ENCODE assay signal across 9 cellular contexts in the genomic region with DNA sequence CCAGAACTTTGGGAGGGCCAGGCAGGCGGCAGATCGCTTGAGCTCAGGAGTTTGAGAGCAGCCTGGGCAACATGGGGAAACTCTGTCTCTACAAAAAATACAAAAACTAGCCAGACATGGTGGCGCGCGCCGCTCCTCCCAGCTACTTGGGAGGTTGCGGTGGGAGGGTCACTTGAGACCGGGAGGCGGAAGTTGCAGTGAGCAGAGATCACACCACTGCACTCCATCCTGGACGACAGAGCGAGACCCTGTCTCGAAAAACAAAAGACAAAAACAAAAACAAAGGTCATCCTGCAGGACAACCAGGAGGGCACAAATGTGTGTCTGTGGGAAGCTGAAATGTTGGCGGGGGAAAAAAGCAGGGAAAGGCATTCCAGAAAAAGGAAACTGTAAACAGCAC.
DNase-seq lines count a peak whose midpoint lies in the region; ATAC-seq and TF ChIP-seq lines count a peak whose summit lies in the region.
"Had no signal": no experiment of that assay in that cellular context is flagged by ENCODE, and none has a peak within 500 bp of the region (broad histone marks: within the 10 kb centered on the region; RNA-seq: fewer than 3 reads in every experiment).

No MANE protein-coding gene starts in this region.

- ATAC-seq in lower lobe of right lung = no peak
- ATAC-seq in thoracic aorta (ENCODE audit: insufficient number of reproducible peaks, low FRiP score, low read depth) = no peak

- DNase-seq in activated CD4-positive, alpha-beta T cell treated with anti-CD3 and anti-CD28 coated beads, Interleukin-2, amount 10 ng/mL, durations not matched to agents 24 days and 14 days = no peak
- no peak for DNase-seq in activated CD4-positive, alpha-beta T cell treated with anti-CD3 and anti-CD28 coated beads, Interleukin-2, amount 50 U/mL, for 48 hours
- DNase-seq in cardiac fibroblast (ENCODE audit: low read depth in 2 of 2) (peak; percentile 14 to 31), lower lobe of right lung (no peak), thoracic aorta (ENCODE audit: low spot score) (no peak), NCI-H82 (lab: John Stamatoyannopoulos, UW) (no peak), SW 1271 (lab: John Stamatoyannopoulos, UW) (no peak), H4 (ENCODE audit: low spot score) (no peak)
- DNase-seq: NCI-H1694 had no signal

- peaks cover 27% of the 10 kb centered on the region for H3K4me1 Mint-ChIP-seq in activated CD4-positive, alpha-beta T cell treated with anti-CD3 and anti-CD28 coated beads, Interleukin-2, amount 10 ng/mL, durations not matched to agents 24 days and 14 days

- H3K36me3 Mint-ChIP-seq in activated CD4-positive, alpha-beta T cell treated with anti-CD3 and anti-CD28 coated beads, Interleukin-2, amount 10 ng/mL, durations not matched to agents 24 days and 14 days (ENCODE audit: low read depth) = no peaks in the 10 kb centered on the region

- peak overlapping the region; percentile 76 for H3K27ac Mint-ChIP-seq in activated CD4-positive, alpha-beta T cell treated with anti-CD3 and anti-CD28 coated beads, Interleukin-2, amount 10 ng/mL, durations not matched to agents 24 days and 14 days

- H3K4me3 Mint-ChIP-seq in activated CD4-positive, alpha-beta T cell treated with anti-CD3 and anti-CD28 coated beads, Interleukin-2, amount 10 ng/mL, durations not matched to agents 24 days and 14 days = peak overlapping the region; percentile 57

- H3K27ac ChIP-seq in lower lobe of right lung (peak overlapping the region; percentile 100), thoracic aorta (peak overlapping the region; percentile 98 to 99)

- H3K36me3 ChIP-seq in lower lobe of right lung (no peaks in the 10 kb centered on the region), thoracic aorta (no peaks in the 10 kb centered on the region)

- H3K4me1 ChIP-seq in lower lobe of right lung (peaks cover 40% of the 10 kb centered on the region), thoracic aorta (ENCODE audit: control insufficient read depth in 1 of 2, low read depth in 2 of 2) (peaks cover 21 to 36% of the 10 kb centered on the region in 2 donors)

- intact Hi-C loops in activated CD4-positive, alpha-beta T cell treated with anti-CD3 and anti-CD28 coated beads, Interleukin-2, amount 10 ng/mL, durations not matched to agents 24 days and 14 days (cut with micrococcal nuclease) = no loop called here
- intact Hi-C loops in lower lobe of right lung (cut with DNase I) = no loop called here

- H3K27me3 ChIP-seq in lower lobe of right lung (ENCODE audit: low read depth) (no peaks in the 10 kb centered on the region), thoracic aorta (replicated peaks; ENCODE audit: insufficient read depth) (no peaks in the 10 kb centered on the region)

- H3K9me3 Mint-ChIP-seq in activated CD4-positive, alpha-beta T cell treated with anti-CD3 and anti-CD28 coated beads, Interleukin-2, amount 10 ng/mL, durations not matched to agents 24 days and 14 days = no peaks in the 10 kb centered on the region

- H3K4me3 ChIP-seq in cardiac fibroblast (replicated peaks in 1 of 2; ENCODE audit: low read depth in 2 of 2, low read length in 2 of 2) = no peak overlapping the region
- no peak overlapping the region for H3K4me3 ChIP-seq in lower lobe of right lung
- peak overlapping the region; percentile 81 for H3K4me3 ChIP-seq in thoracic aorta

- H3K9me3 ChIP-seq in lower lobe of right lung (no peaks in the 10 kb centered on the region), thoracic aorta (no peaks in the 10 kb centered on the region)

- H3K27me3 Mint-ChIP-seq in activated CD4-positive, alpha-beta T cell treated with anti-CD3 and anti-CD28 coated beads, Interleukin-2, amount 10 ng/mL, durations not matched to agents 24 days and 14 days = peaks cover 3% of the 10 kb centered on the region

- TF ChIP-seq CTCF in cardiac fibroblast (IDR thresholded peaks at IDR 0.05; ENCODE audit: low read depth, low read length) (no peak), lower lobe of right lung (IDR thresholded peaks at IDR 0.05) (no peak), thoracic aorta (IDR thresholded peaks at IDR 0.05) (no peak)

Comparison
In these comparisons a context has a peak if more than half of its experiments do, and no peak if none do; other contexts are left out.
1. DNase-seq: peak in cardiac fibroblast (2 of 2); none in activated CD4-positive, alpha-beta T cell treated with anti-CD3 and anti-CD28 coated beads, Interleukin-2, amount 10 ng/mL, durations not matched to agents 24 days and 14 days (single experiment), activated CD4-positive, alpha-beta T cell treated with anti-CD3 and anti-CD28 coated beads, Interleukin-2, amount 50 U/mL, for 48 hours (0 of 2), lower lobe of right lung (single experiment), thoracic aorta (single experiment), NCI-H82 (single experiment), SW 1271 (0 of 2) and H4 (single experiment).